9 cellular contexts compared by ENCODE assay signal in the genomic region with DNA sequence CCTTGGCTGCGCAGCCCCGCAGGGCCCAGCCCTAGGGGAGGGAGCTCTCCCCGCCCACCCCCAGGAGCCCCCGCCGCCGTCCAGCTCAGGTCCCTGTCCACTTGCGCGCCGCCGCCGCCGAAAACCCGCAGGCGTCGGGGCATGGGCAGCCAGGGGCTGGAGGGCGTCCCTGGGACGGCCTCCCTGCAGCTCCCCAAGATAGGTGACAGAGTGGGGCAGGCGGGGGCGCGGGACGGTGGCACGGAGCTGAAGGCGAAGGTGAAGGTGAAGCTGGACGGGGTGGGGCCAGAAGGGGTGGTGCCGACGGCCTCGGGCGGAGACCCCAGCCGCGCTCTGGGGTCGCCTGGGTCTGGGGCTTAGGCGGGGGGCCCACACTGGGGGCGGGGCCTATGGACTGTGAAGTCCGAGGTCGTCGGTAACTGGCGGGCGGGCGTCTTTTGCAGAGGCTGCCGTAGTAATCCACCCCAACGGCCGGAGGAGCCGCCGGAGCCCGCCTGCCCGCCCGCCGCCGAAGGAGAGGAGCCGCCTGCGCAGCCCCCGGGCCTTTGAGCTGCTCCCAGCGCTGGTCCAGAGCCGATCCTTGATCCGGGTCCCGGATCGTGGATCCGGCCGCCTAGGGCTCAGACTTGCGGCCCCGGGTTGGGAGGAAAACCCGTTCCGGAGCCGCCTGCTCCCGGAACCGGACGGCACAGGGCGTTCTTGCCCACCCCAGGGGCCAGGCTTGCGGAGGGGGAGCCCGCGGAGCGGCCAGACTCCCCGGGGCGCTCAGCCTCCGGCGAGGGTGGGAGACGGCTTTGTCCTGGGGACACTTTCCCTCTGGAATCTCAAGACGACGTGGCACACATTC. TPM values are rescaled to one million over a fixed set of nuclear protein-coding genes. Genes with fewer than 3 reads are reported as not detected.
DNase-seq lines count a peak whose midpoint lies in the region; ATAC-seq and TF ChIP-seq lines count a peak whose summit lies in the region.
"Had no signal": no experiment of that assay in that cellular context is flagged by ENCODE, and none has a peak within 500 bp of the region (broad histone marks: within the 10 kb centered on the region; RNA-seq: fewer than 3 reads in every experiment).

No MANE protein-coding gene starts in this region.

- no peaks in the 10 kb centered on the region for H3K9me3 ChIP-seq in mesodermal cell (ENCODE audit: control insufficient read depth, low read length)
- no peaks in the 10 kb centered on the region for H3K9me3 ChIP-seq in aorta (ENCODE audit: control insufficient read depth, low read length)
- H3K9me3 ChIP-seq: BLaER1 had no signal

- peak overlapping the region in 1 of 2 donors; percentile 26 for H3K4me3 Mint-ChIP-seq in stimulated activated naive CD8-positive, alpha-beta T cell treated with anti-CD3 and anti-CD28 coated beads, Interleukin-15, amount 100 ng/mL, for 72 hours
- no peak overlapping the region for H3K4me3 Mint-ChIP-seq in activated CD8-positive, alpha-beta T cell treated with anti-CD3 and anti-CD28 coated beads for 36 hours

- WGBS in mesodermal cell (ENCODE audit: insufficient coverage in 2 of 2), 2 experiments = 6% methylated on average over 75 to 76 of the region's 79 CpGs
- WGBS in aorta, 2 donors = 49 to 58% methylated on average over 75 to 79 of the region's 79 CpGs

- H3K36me3 ChIP-seq in mesodermal cell (ENCODE audit: control insufficient read depth, insufficient read depth, low read length) = peaks cover 46% of the 10 kb centered on the region
- no peaks in the 10 kb centered on the region for H3K36me3 ChIP-seq in aorta (ENCODE audit: control insufficient read depth in 1 of 2, insufficient read depth in 2 of 2, low read length in 1 of 2)

- peak; percentile 11 for ATAC-seq in stimulated activated naive CD8-positive, alpha-beta T cell treated with anti-CD3 and anti-CD28 coated beads, Interleukin-15, amount 100 ng/mL, for 72 hours
- no peak for ATAC-seq in stimulated activated naive CD8-positive, alpha-beta T cell treated with anti-CD3 and anti-CD28 coated beads, Interleukin-15, Interleukin-2, amounts not matched to agents 100 U/mL and 50 U/mL, for 24 hours
- ATAC-seq in aorta (ENCODE audit: low FRiP score) (peak; percentile 75), HG02938 (IDR thresholded peaks at IDR 0.05; ENCODE audit: unreplicated experiment) (no peak), GM19452 (IDR thresholded peaks at IDR 0.05; ENCODE audit: unreplicated experiment) (no peak)
- ATAC-seq in activated CD8-positive, alpha-beta T cell treated with anti-CD3 and anti-CD28 coated beads for 36 hours = no peak

- no peak for TF ChIP-seq CTCF in fibroblast of mammary gland (conservative IDR thresholded peaks at IDR 0.05; ENCODE audit: control insufficient read depth, insufficient read depth, low read depth, low read length)
- TF ChIP-seq CTCF in activated CD8-positive, alpha-beta T cell treated with anti-CD3 and anti-CD28 coated beads for 36 hours (IDR thresholded peaks at IDR 0.05) = no peak

- POLR2A ChIA-PET in activated CD8-positive, alpha-beta T cell treated with anti-CD3 and anti-CD28 coated beads for 36 hours (lab: Charles Lee) = interaction anchor here (0.6 to 3.0 kb wide), 11 partner anchors 8 to 207 kb away, joined by 3 to 11 read pairs (median 4); no protein-coding TSS in a partner anchor

- H3K4me3 ChIP-seq in fibroblast of mammary gland (ENCODE audit: control insufficient read depth, low read depth, low read length) (no peak overlapping the region), mesodermal cell (ENCODE audit: extremely low read depth, insufficient read depth, low read length, poor library complexity, severe bottlenecking) (peak overlapping the region; percentile 5), aorta (ENCODE audit: low read length in 2 of 2) (peak overlapping the region in 1 of 2 donors; percentile 4)
- H3K4me3 ChIP-seq: BLaER1 had no signal

- no peaks in the 10 kb centered on the region for H3K9me3 Mint-ChIP-seq in stimulated activated naive CD8-positive, alpha-beta T cell treated with anti-CD3 and anti-CD28 coated beads, Interleukin-15, amount 100 ng/mL, for 72 hours
- H3K9me3 Mint-ChIP-seq in activated CD8-positive, alpha-beta T cell treated with anti-CD3 and anti-CD28 coated beads for 36 hours = no peaks in the 10 kb centered on the region

- peaks cover 33% of the 10 kb centered on the region for H3K4me1 ChIP-seq in mesodermal cell (ENCODE audit: control insufficient read depth, insufficient read depth, low read length, poor library complexity, severe bottlenecking)
- no peaks in the 10 kb centered on the region for H3K4me1 ChIP-seq in aorta (ENCODE audit: control insufficient read depth in 1 of 2, insufficient read depth in 2 of 2, low read length in 2 of 2)

- no peak overlapping the region for H3K27ac Mint-ChIP-seq in stimulated activated naive CD8-positive, alpha-beta T cell treated with anti-CD3 and anti-CD28 coated beads, Interleukin-15, amount 100 ng/mL, for 72 hours
- H3K27ac Mint-ChIP-seq in activated CD8-positive, alpha-beta T cell treated with anti-CD3 and anti-CD28 coated beads for 36 hours = no peak overlapping the region

- no peak for DNase-seq in stimulated activated naive CD8-positive, alpha-beta T cell treated with anti-CD3 and anti-CD28 coated beads, Interleukin-15, amount 100 ng/mL, for 72 hours
- DNase-seq in stimulated activated naive CD8-positive, alpha-beta T cell treated with anti-CD3 and anti-CD28 coated beads, Interleukin-15, Interleukin-2, amounts not matched to agents 100 U/mL and 50 U/mL, for 24 hours = no peak
- DNase-seq in fibroblast of mammary gland (ENCODE audit: low read depth) (peak; percentile 64), aorta (peak; percentile 69 to 89)
- DNase-seq in activated CD8-positive, alpha-beta T cell treated with anti-CD3 and anti-CD28 coated beads for 36 hours = no peak

- peaks cover 23% of the 10 kb centered on the region for H3K36me3 Mint-ChIP-seq in activated CD8-positive, alpha-beta T cell treated with anti-CD3 and anti-CD28 coated beads for 36 hours (ENCODE audit: low read depth)

- no peaks in the 10 kb centered on the region for H3K27me3 Mint-ChIP-seq in stimulated activated naive CD8-positive, alpha-beta T cell treated with anti-CD3 and anti-CD28 coated beads, Interleukin-15, amount 100 ng/mL, for 72 hours
- no peaks in the 10 kb centered on the region for H3K27me3 Mint-ChIP-seq in activated CD8-positive, alpha-beta T cell treated with anti-CD3 and anti-CD28 coated beads for 36 hours

- H3K4me1 Mint-ChIP-seq in stimulated activated naive CD8-positive, alpha-beta T cell treated with anti-CD3 and anti-CD28 coated beads, Interleukin-15, amount 100 ng/mL, for 72 hours = peaks cover 75% of the 10 kb centered on the region
- peaks cover 25% of the 10 kb centered on the region for H3K4me1 Mint-ChIP-seq in activated CD8-positive, alpha-beta T cell treated with anti-CD3 and anti-CD28 coated beads for 36 hours (ENCODE audit: low read depth)

- CTCF ChIA-PET in activated CD8-positive, alpha-beta T cell treated with anti-CD3 and anti-CD28 coated beads for 36 hours (lab: Charles Lee) = interaction anchor here (1.9 to 8.2 kb wide), 2 partner anchors 11 to 52 kb away, joined by 6 to 104 read pairs; no protein-coding TSS in a partner anchor

- peak overlapping the region; percentile 78 for H3K27ac ChIP-seq in mesodermal cell (ENCODE audit: low read depth, low read length, severe bottlenecking)
- no peak overlapping the region for H3K27ac ChIP-seq in aorta (ENCODE audit: low read depth in 1 of 2, low read length in 2 of 2)
- H3K27ac ChIP-seq: BLaER1 had no signal

- intact Hi-C loops in aorta (cut with DNase I) = loop anchor here (5.0 to 10.0 kb wide), 2 partner anchors 113 to 225 kb away; a partner anchor contains a TSS
- intact Hi-C loops in activated CD8-positive, alpha-beta T cell treated with anti-CD3 and anti-CD28 coated beads for 36 hours (cut with micrococcal nuclease) = no loop called here

- H3K27me3 ChIP-seq in aorta (ENCODE audit: control insufficient read depth in 1 of 2, insufficient read depth in 2 of 2, low read length in 1 of 2) = no peaks in the 10 kb centered on the region
- H3K27me3 ChIP-seq: BLaER1 had no signal

RNA-seq across cellular contexts. Expression of a gene that starts 27.0 kb away (rescaled TPM):
- polyA plus RNA-seq in mesodermal cell (2013, experiment 1 of 2) = 51.2 TPM
- 44.7 TPM for polyA plus RNA-seq in mesodermal cell (2013, experiment 2 of 2)
- total RNA-seq in aorta = 100 to 1,000 TPM in 1 of 2 donors, 10 to 100 TPM in 1; 23.6 to 103 TPM
- polyA plus RNA-seq in aorta = 10 to 100 TPM; 24.0 to 24.7 TPM
- total RNA-seq in activated CD8-positive, alpha-beta T cell treated with anti-CD3 and anti-CD28 coated beads for 36 hours = 100 to 1,000 TPM; 103 to 116 TPM

Comparison
In these comparisons a context has a peak if more than half of its experiments do, and no peak if none do; other contexts are left out.
1. ATAC-seq: peak in stimulated activated naive CD8-positive, alpha-beta T cell treated with anti-CD3 and anti-CD28 coated beads, Interleukin-15, amount 100 ng/mL, for 72 hours (single experiment) and aorta (single experiment); none in stimulated activated naive CD8-positive, alpha-beta T cell treated with anti-CD3 and anti-CD28 coated beads, Interleukin-15, Interleukin-2, amounts not matched to agents 100 U/mL and 50 U/mL, for 24 hours (single experiment), HG02938 (single experiment), GM19452 (single experiment) and activated CD8-positive, alpha-beta T cell treated with anti-CD3 and anti-CD28 coated beads for 36 hours (single experiment).
2. DNase-seq: peak in fibroblast of mammary gland (single experiment) and aorta (2 of 2); none in stimulated activated naive CD8-positive, alpha-beta T cell treated with anti-CD3 and anti-CD28 coated beads, Interleukin-15, amount 100 ng/mL, for 72 hours (0 of 2), stimulated activated naive CD8-positive, alpha-beta T cell treated with anti-CD3 and anti-CD28 coated beads, Interleukin-15, Interleukin-2, amounts not matched to agents 100 U/mL and 50 U/mL, for 24 hours (single experiment) and activated CD8-positive, alpha-beta T cell treated with anti-CD3 and anti-CD28 coated beads for 36 hours (single experiment).